Comparison of ENCODE assay signal across 1 cellular context in the genomic region with DNA sequence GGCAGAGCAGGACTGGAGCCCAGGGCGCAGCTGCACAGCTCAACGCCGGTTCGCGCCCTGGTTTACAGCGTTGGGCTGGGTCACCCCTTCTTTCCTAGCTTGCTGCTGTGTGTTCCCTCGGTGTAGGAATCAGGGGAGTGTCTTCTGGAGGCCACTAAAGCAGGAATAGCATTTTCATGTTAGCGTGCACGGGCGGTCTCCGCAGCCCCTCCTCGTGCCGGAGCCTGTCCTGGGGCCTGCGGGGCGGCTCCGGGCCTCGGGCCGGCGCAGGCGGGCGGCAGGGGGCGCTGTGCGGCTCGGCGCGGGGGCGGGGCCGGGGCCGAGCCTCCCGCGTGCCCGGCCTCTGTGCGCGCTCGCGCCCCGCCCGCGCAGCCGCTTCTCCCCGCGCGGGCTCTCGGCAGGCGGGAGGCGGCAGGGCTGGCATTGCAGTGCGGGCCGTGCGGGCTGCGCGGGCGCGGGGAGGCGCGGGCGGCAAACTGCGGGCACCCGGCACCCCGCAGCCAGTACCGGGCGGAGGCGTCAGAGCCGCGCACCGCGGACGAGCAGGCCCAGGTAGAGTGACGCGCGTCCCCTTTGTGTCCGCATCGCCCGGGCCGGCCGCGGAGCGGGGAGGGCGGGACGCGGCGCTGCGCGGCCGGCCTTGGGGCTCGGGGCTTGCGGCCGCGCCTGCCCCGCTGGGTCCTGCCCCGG.
A peak's percentile ranks its signal among the peaks of the same experiment; 100 is the strongest.
TF ChIP-seq lines count a peak whose summit lies in the region.

A gene with protein sequence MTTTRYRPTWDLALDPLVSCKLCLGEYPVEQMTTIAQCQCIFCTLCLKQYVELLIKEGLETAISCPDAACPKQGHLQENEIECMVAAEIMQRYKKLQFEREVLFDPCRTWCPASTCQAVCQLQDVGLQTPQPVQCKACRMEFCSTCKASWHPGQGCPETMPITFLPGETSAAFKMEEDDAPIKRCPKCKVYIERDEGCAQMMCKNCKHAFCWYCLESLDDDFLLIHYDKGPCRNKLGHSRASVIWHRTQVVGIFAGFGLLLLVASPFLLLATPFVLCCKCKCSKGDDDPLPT (plus strand): TSS at position 342 of the 690 bp plus-strand sequence. CDS start 79,515 bp downstream, outside the sequence.

TF ChIP-seq in K562, 482 proteins besides CTCF, POLR2A, EP300 and RAD21 (continued from another document and continues in another):
- TF ChIP-seq, protein P1, sequence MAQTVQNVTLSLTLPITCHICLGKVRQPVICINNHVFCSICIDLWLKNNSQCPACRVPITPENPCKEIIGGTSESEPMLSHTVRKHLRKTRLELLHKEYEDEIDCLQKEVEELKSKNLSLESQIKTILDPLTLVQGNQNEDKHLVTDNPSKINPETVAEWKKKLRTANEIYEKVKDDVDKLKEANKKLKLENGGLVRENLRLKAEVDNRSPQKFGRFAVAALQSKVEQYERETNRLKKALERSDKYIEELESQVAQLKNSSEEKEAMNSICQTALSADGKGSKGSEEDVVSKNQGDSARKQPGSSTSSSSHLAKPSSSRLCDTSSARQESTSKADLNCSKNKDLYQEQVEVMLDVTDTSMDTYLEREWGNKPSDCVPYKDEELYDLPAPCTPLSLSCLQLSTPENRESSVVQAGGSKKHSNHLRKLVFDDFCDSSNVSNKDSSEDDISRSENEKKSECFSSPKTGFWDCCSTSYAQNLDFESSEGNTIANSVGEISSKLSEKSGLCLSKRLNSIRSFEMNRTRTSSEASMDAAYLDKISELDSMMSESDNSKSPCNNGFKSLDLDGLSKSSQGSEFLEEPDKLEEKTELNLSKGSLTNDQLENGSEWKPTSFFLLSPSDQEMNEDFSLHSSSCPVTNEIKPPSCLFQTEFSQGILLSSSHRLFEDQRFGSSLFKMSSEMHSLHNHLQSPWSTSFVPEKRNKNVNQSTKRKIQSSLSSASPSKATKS (CRISPR knock-in tag; IDR thresholded peaks at IDR 0.05): no peak
- TF ChIP-seq CBFA2T2 (conservative IDR thresholded peaks at IDR 0.05): no peak
- TF ChIP-seq TGIF2 (CRISPR knock-in tag; IDR thresholded peaks at IDR 0.05): no peak
- TF ChIP-seq PHF8 (IDR thresholded peaks at IDR 0.05; ENCODE audit: borderline replicate concordance, low read length): peak; percentile 73; the same call in 1 of the 2 replicates
- TF ChIP-seq ZNF324 (CRISPR knock-in tag; IDR thresholded peaks at IDR 0.05): no peak
- no peak for TF ChIP-seq KLF10 (CRISPR knock-in tag; IDR thresholded peaks at IDR 0.05)
- TF ChIP-seq, protein P2, sequence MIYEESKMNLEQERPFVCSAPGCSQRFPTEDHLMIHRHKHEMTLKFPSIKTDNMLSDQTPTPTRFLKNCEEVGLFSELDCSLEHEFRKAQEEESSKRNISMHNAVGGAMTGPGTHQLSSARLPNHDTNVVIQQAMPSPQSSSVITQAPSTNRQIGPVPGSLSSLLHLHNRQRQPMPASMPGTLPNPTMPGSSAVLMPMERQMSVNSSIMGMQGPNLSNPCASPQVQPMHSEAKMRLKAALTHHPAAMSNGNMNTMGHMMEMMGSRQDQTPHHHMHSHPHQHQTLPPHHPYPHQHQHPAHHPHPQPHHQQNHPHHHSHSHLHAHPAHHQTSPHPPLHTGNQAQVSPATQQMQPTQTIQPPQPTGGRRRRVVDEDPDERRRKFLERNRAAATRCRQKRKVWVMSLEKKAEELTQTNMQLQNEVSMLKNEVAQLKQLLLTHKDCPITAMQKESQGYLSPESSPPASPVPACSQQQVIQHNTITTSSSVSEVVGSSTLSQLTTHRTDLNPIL (CRISPR knock-in tag; IDR thresholded peaks at IDR 0.05): no peak
- TF ChIP-seq ZNF347 (CRISPR knock-in tag; IDR thresholded peaks at IDR 0.05; ENCODE audit: low read depth): no peak
- no peak for TF ChIP-seq ZSCAN32 (CRISPR knock-in tag; IDR thresholded peaks at IDR 0.05)
- no peak for TF ChIP-seq TBL1XR1 (IDR thresholded peaks at IDR 0.05; ENCODE audit: low read length in 2 of 2)
- TF ChIP-seq FOXP1 (CRISPR knock-in tag; IDR thresholded peaks at IDR 0.05): peak; percentile 72; the same call in 1 of the 2 replicates
- no peak for TF ChIP-seq RBM14 (IDR thresholded peaks at IDR 0.05; ENCODE audit: borderline replicate concordance, insufficient read depth, low read depth, low read length)
- TF ChIP-seq BHLHE40 (IDR thresholded peaks at IDR 0.05; ENCODE audit: low read length): peak; percentile 28
- TF ChIP-seq ZNF197 (CRISPR knock-in tag; IDR thresholded peaks at IDR 0.05; ENCODE audit: low read depth): peak; percentile 73
- no peak for TF ChIP-seq PHF21A (IDR thresholded peaks at IDR 0.05; ENCODE audit: borderline replicate concordance, low read depth)
- no peak for TF ChIP-seq ZNF384 (IDR thresholded peaks at IDR 0.05; ENCODE audit: low read depth, low read length)
- no peak for TF ChIP-seq ZNF518B (CRISPR knock-in tag; IDR thresholded peaks at IDR 0.05)
- no peak for TF ChIP-seq SOX6 (IDR thresholded peaks at IDR 0.05)
- TF ChIP-seq ZNF140 (CRISPR knock-in tag; IDR thresholded peaks at IDR 0.05): no peak
- no peak for TF ChIP-seq ARNT (IDR thresholded peaks at IDR 0.05)
- 0 out of 2 replicates have a peak, but pooled peaks have one; percentile 36 for TF ChIP-seq KAT7 (CRISPR knock-in tag; IDR thresholded peaks at IDR 0.05; ENCODE audit: borderline replicate concordance)
- TF ChIP-seq CTBP1 (IDR thresholded peaks at IDR 0.05; ENCODE audit: borderline replicate concordance): peak; percentile 84; the same call in 1 of the 2 replicates
- TF ChIP-seq FOXM1 (IDR thresholded peaks at IDR 0.05; ENCODE audit: low read depth): no peak
- TF ChIP-seq FOXM1 (CRISPR knock-in tag; IDR thresholded peaks at IDR 0.05; ENCODE audit: low read depth): no peak
- no peak for TF ChIP-seq HIVEP1 (CRISPR knock-in tag; IDR thresholded peaks at IDR 0.05)
- TF ChIP-seq GATA2 (CRISPR knock-in tag; IDR thresholded peaks at IDR 0.05): no peak
- TF ChIP-seq BCL6 (CRISPR knock-in tag; IDR thresholded peaks at IDR 0.05): no peak
- no peak for TF ChIP-seq TSC22D4 (tag; IDR thresholded peaks at IDR 0.05)
- peak; percentile 77 for TF ChIP-seq ZFX (CRISPR knock-in tag; IDR thresholded peaks at IDR 0.05)
- no peak for TF ChIP-seq NR2C2 (CRISPR knock-in tag; IDR thresholded peaks at IDR 0.05)
- no peak for TF ChIP-seq NR2C2 (tag; IDR thresholded peaks at IDR 0.05)
- TF ChIP-seq, protein P3, sequence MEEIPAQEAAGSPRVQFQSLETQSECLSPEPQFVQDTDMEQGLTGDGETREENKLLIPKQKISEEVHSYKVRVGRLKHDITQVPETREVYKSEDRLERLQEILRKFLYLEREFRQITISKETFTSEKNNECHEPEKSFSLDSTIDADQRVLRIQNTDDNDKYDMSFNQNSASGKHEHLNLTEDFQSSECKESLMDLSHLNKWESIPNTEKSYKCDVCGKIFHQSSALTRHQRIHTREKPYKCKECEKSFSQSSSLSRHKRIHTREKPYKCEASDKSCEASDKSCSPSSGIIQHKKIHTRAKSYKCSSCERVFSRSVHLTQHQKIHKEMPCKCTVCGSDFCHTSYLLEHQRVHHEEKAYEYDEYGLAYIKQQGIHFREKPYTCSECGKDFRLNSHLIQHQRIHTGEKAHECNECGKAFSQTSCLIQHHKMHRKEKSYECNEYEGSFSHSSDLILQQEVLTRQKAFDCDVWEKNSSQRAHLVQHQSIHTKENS (CRISPR knock-in tag; IDR thresholded peaks at IDR 0.05): no peak
- TF ChIP-seq IFI16 (CRISPR knock-in tag; IDR thresholded peaks at IDR 0.05): no peak
- TF ChIP-seq NFYB (IDR thresholded peaks at IDR 0.05; ENCODE audit: extremely low read depth, insufficient read length): no peak
- TF ChIP-seq, protein P4, sequence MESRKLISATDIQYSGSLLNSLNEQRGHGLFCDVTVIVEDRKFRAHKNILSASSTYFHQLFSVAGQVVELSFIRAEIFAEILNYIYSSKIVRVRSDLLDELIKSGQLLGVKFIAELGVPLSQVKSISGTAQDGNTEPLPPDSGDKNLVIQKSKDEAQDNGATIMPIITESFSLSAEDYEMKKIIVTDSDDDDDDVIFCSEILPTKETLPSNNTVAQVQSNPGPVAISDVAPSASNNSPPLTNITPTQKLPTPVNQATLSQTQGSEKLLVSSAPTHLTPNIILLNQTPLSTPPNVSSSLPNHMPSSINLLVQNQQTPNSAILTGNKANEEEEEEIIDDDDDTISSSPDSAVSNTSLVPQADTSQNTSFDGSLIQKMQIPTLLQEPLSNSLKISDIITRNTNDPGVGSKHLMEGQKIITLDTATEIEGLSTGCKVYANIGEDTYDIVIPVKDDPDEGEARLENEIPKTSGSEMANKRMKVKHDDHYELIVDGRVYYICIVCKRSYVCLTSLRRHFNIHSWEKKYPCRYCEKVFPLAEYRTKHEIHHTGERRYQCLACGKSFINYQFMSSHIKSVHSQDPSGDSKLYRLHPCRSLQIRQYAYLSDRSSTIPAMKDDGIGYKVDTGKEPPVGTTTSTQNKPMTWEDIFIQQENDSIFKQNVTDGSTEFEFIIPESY (CRISPR knock-in tag; IDR thresholded peaks at IDR 0.05): peak; percentile 96
- TF ChIP-seq, protein P5, sequence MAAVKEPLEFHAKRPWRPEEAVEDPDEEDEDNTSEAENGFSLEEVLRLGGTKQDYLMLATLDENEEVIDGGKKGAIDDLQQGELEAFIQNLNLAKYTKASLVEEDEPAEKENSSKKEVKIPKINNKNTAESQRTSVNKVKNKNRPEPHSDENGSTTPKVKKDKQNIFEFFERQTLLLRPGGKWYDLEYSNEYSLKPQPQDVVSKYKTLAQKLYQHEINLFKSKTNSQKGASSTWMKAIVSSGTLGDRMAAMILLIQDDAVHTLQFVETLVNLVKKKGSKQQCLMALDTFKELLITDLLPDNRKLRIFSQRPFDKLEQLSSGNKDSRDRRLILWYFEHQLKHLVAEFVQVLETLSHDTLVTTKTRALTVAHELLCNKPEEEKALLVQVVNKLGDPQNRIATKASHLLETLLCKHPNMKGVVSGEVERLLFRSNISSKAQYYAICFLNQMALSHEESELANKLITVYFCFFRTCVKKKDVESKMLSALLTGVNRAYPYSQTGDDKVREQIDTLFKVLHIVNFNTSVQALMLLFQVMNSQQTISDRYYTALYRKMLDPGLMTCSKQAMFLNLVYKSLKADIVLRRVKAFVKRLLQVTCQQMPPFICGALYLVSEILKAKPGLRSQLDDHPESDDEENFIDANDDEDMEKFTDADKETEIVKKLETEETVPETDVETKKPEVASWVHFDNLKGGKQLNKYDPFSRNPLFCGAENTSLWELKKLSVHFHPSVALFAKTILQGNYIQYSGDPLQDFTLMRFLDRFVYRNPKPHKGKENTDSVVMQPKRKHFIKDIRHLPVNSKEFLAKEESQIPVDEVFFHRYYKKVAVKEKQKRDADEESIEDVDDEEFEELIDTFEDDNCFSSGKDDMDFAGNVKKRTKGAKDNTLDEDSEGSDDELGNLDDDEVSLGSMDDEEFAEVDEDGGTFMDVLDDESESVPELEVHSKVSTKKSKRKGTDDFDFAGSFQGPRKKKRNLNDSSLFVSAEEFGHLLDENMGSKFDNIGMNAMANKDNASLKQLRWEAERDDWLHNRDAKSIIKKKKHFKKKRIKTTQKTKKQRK (IDR thresholded peaks at IDR 0.05; ENCODE audit: borderline replicate concordance, low read depth, low read length): no peak
- no peak for TF ChIP-seq U2AF2 (optimal IDR thresholded peaks at IDR 0.05; ENCODE audit: low read depth, low read length)
- TF ChIP-seq ZFP1 (CRISPR knock-in tag; IDR thresholded peaks at IDR 0.05): no peak
- TF ChIP-seq, protein P6, sequence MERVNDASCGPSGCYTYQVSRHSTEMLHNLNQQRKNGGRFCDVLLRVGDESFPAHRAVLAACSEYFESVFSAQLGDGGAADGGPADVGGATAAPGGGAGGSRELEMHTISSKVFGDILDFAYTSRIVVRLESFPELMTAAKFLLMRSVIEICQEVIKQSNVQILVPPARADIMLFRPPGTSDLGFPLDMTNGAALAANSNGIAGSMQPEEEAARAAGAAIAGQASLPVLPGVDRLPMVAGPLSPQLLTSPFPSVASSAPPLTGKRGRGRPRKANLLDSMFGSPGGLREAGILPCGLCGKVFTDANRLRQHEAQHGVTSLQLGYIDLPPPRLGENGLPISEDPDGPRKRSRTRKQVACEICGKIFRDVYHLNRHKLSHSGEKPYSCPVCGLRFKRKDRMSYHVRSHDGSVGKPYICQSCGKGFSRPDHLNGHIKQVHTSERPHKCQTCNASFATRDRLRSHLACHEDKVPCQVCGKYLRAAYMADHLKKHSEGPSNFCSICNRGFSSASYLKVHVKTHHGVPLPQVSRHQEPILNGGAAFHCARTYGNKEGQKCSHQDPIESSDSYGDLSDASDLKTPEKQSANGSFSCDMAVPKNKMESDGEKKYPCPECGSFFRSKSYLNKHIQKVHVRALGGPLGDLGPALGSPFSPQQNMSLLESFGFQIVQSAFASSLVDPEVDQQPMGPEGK (CRISPR knock-in tag; IDR thresholded peaks at IDR 0.05; ENCODE audit: borderline replicate concordance): no peak
- TF ChIP-seq CHCHD3 (CRISPR knock-in tag; IDR thresholded peaks at IDR 0.05): no peak
- no peak for TF ChIP-seq FOXK1 (CRISPR knock-in tag; IDR thresholded peaks at IDR 0.05; ENCODE audit: borderline replicate concordance)
- no peak for TF ChIP-seq ZSCAN29 (IDR thresholded peaks at IDR 0.05)
- no peak for TF ChIP-seq ZNF395 (CRISPR knock-in tag; IDR thresholded peaks at IDR 0.05)
- TF ChIP-seq ZNF830 (CRISPR knock-in tag; IDR thresholded peaks at IDR 0.05): 0 out of 2 replicates have a peak, but pooled peaks have one; percentile 35
